Comparison of ENCODE assay signal across 28 cellular contexts in the genomic region with DNA sequence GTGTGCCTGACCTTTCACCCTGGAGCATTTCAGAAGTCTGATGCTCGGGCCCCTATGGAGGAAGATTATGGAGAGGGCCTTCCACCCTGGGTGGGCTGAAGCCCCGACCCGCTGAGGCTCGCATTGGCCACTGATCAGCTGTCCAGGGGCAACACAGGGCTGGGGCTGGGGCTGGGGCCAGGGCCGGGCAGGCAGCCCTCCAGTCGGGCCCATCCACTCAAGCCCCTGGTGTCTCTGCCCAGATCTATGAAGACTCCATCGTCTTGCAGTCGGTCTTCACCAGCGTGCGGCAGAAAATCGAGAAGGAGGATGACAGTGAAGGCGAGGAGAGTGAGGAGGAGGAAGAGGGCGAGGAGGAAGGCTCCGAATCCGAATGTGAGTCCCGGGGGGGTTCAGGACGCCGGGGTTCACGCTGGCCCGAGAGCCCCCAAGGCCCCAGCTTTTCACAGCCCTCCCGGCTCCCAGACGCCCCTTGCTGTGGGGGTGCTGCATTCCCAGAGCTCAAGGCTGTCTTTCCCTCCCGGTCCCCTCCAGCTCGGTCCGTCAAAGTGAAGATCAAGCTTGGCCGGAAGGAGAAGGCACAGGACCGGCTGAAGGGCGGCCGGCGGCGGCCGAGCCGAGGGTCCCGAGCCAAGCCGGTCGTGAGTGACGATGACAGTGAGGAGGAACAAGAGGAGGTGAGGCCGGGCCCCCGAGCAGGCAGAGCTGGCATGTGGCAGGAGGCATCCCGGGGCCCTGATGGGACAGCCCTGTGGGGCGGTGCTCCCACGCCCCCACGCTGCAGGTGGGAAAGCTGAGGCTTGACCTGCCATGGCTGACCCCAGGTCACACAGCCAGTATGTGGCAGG.
"Had no signal": no experiment of that assay in that cellular context is flagged by ENCODE, and none has a peak within 500 bp of the region (broad histone marks: within the 10 kb centered on the region; RNA-seq: fewer than 3 reads in every experiment).

No MANE protein-coding gene starts in this region.

- H3K27me3 ChIP-seq: SJSA1 had no signal

- ATAC-seq: activated CD8-positive, alpha-beta T cell treated with anti-CD3 and anti-CD28 coated beads, Interleukin-2, amount 10 ng/mL, durations not matched to agents 7 days and 5 days; activated naive CD4-positive, alpha-beta T cell treated with anti-CD3 and anti-CD28 coated beads, Interleukin-2, amount 50 U/mL, for 72 hours; activated naive CD8-positive, alpha-beta T cell treated with anti-CD3 and anti-CD28 coated beads, Interleukin-2, amount 50 U/mL, for 24 hours; Panc1; SK-N-SH treated with all-trans-retinoic acid at 6 μM for 48 hours; WTC11 had no signal

- H3K9me3 Mint-ChIP-seq: activated naive CD4-positive, alpha-beta T cell treated with anti-CD3 and anti-CD28 coated beads, Interleukin-2, amount 50 U/mL, for 72 hours; activated naive CD8-positive, alpha-beta T cell treated with anti-CD3 and anti-CD28 coated beads, Interleukin-2, amount 50 U/mL, for 24 hours; brain; central memory CD8-positive, alpha-beta T cell; WTC11 had no signal

- H3K4me1 ChIP-seq: SJSA1 had no signal

- H3K9me3 ChIP-seq: SJSA1 had no signal

- H3K4me1 Mint-ChIP-seq: activated naive CD8-positive, alpha-beta T cell treated with anti-CD3 and anti-CD28 coated beads, Interleukin-2, amount 50 U/mL, for 24 hours; brain; central memory CD8-positive, alpha-beta T cell; WTC11 had no signal

- H3K4me3 ChIP-seq: SJSA1 had no signal

- FAIRE-seq: astrocyte had no signal

- H3K27me3 Mint-ChIP-seq: activated naive CD8-positive, alpha-beta T cell treated with anti-CD3 and anti-CD28 coated beads, Interleukin-2, amount 50 U/mL, for 24 hours; brain; central memory CD8-positive, alpha-beta T cell had no signal

- DNase-seq: activated CD4-positive, alpha-beta T cell treated with anti-CD3 and anti-CD28 coated beads for 48 hours; activated CD4-positive, alpha-beta T cell treated with anti-CD3 and anti-CD28 coated beads, Interleukin-2, amount 50 U/mL, for 4 hours; activated CD4-positive, CD25-positive, alpha-beta regulatory T cell treated with anti-CD3 and anti-CD28 coated beads, Interleukin-2, amount 50 U/mL, for 72 hours; activated CD8-positive, alpha-beta memory T cell treated with anti-CD3 and anti-CD28 coated beads, Interleukin-2, amount 50 U/mL, for 48 hours; activated CD8-positive, alpha-beta T cell treated with anti-CD3 and anti-CD28 coated beads, Interleukin-2, amount 10 ng/mL, durations not matched to agents 7 days and 5 days; activated naive CD4-positive, alpha-beta T cell; activated naive CD8-positive, alpha-beta T cell treated with anti-CD3 and anti-CD28 coated beads, Interleukin-2, amount 50 U/mL, for 24 hours; activated T-cell treated with anti-CD3 and anti-CD28 coated beads, Interleukin-2, amount 50 U/mL, for 1 hour; amniotic stem cell; NCI-H1092; NCI-H1417; NCI-H1930; NCI-H2171; NCI-H2227 treated with DMSO at 0.1 percent for 48 hours; NCI-H526 treated with DMSO at 0.1 percent for 48 hours; NK-92 treated with Interleukin-12 subunit alpha and Interleukin-12 subunit beta, amount 100 ng/mL, for 24 hours; OCI-M1; RPMI8226; SHP77; SW 1271 had no signal

- H3K27ac Mint-ChIP-seq: activated CD8-positive, alpha-beta T cell treated with anti-CD3 and anti-CD28 coated beads, Interleukin-2, amount 10 ng/mL, durations not matched to agents 7 days and 5 days; activated naive CD8-positive, alpha-beta T cell treated with anti-CD3 and anti-CD28 coated beads, Interleukin-2, amount 50 U/mL, for 24 hours; brain; WTC11 had no signal

- H3K4me3 Mint-ChIP-seq: activated CD8-positive, alpha-beta T cell treated with anti-CD3 and anti-CD28 coated beads, Interleukin-2, amount 10 ng/mL, durations not matched to agents 7 days and 5 days; activated naive CD8-positive, alpha-beta T cell treated with anti-CD3 and anti-CD28 coated beads, Interleukin-2, amount 50 U/mL, for 24 hours; brain; central memory CD8-positive, alpha-beta T cell; WTC11 had no signal

- H3K27ac ChIP-seq: SJSA1 had no signal
